2 cellular contexts compared by ENCODE assay signal in genomic region chr11:44766972-44767278, GRCh38.
A peak's percentile ranks its signal among the peaks of the same experiment; 100 is the strongest.
TF ChIP-seq lines count a peak whose summit lies in the region.

No MANE protein-coding gene starts in this region.

TF ChIP-seq in GM23338, 12 proteins besides CTCF, POLR2A, EP300 and RAD21:
- TF ChIP-seq ZNF331 (CRISPR knock-in tag; IDR thresholded peaks at IDR 0.05; ENCODE audit: low read depth) (no peak), NANOG (IDR thresholded peaks at IDR 0.05; ENCODE audit: borderline replicate concordance) (no peak), STAT1 (IDR thresholded peaks at IDR 0.05; ENCODE audit: unreplicated experiment) (no peak), POLR2AphosphoS5 (IDR thresholded peaks at IDR 0.05; ENCODE audit: low read depth) (no peak), EZH2phosphoT487 (IDR thresholded peaks at IDR 0.05; ENCODE audit: unreplicated experiment) (no peak), ZNF114 (CRISPR knock-in tag; IDR thresholded peaks at IDR 0.05) (no peak), CREB1 (CRISPR knock-in tag; IDR thresholded peaks at IDR 0.05; ENCODE audit: low read depth) (no peak), JUNB (IDR thresholded peaks at IDR 0.05; ENCODE audit: unreplicated experiment) (no peak), EZH2 (IDR thresholded peaks at IDR 0.05; ENCODE audit: low read depth, unreplicated experiment) (no peak)
- TF ChIP-seq, protein P1, sequence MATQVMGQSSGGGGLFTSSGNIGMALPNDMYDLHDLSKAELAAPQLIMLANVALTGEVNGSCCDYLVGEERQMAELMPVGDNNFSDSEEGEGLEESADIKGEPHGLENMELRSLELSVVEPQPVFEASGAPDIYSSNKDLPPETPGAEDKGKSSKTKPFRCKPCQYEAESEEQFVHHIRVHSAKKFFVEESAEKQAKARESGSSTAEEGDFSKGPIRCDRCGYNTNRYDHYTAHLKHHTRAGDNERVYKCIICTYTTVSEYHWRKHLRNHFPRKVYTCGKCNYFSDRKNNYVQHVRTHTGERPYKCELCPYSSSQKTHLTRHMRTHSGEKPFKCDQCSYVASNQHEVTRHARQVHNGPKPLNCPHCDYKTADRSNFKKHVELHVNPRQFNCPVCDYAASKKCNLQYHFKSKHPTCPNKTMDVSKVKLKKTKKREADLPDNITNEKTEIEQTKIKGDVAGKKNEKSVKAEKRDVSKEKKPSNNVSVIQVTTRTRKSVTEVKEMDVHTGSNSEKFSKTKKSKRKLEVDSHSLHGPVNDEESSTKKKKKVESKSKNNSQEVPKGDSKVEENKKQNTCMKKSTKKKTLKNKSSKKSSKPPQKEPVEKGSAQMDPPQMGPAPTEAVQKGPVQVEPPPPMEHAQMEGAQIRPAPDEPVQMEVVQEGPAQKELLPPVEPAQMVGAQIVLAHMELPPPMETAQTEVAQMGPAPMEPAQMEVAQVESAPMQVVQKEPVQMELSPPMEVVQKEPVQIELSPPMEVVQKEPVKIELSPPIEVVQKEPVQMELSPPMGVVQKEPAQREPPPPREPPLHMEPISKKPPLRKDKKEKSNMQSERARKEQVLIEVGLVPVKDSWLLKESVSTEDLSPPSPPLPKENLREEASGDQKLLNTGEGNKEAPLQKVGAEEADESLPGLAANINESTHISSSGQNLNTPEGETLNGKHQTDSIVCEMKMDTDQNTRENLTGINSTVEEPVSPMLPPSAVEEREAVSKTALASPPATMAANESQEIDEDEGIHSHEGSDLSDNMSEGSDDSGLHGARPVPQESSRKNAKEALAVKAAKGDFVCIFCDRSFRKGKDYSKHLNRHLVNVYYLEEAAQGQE (IDR thresholded peaks at IDR 0.05; ENCODE audit: unreplicated experiment), result no peak
- TF ChIP-seq, protein P2, sequence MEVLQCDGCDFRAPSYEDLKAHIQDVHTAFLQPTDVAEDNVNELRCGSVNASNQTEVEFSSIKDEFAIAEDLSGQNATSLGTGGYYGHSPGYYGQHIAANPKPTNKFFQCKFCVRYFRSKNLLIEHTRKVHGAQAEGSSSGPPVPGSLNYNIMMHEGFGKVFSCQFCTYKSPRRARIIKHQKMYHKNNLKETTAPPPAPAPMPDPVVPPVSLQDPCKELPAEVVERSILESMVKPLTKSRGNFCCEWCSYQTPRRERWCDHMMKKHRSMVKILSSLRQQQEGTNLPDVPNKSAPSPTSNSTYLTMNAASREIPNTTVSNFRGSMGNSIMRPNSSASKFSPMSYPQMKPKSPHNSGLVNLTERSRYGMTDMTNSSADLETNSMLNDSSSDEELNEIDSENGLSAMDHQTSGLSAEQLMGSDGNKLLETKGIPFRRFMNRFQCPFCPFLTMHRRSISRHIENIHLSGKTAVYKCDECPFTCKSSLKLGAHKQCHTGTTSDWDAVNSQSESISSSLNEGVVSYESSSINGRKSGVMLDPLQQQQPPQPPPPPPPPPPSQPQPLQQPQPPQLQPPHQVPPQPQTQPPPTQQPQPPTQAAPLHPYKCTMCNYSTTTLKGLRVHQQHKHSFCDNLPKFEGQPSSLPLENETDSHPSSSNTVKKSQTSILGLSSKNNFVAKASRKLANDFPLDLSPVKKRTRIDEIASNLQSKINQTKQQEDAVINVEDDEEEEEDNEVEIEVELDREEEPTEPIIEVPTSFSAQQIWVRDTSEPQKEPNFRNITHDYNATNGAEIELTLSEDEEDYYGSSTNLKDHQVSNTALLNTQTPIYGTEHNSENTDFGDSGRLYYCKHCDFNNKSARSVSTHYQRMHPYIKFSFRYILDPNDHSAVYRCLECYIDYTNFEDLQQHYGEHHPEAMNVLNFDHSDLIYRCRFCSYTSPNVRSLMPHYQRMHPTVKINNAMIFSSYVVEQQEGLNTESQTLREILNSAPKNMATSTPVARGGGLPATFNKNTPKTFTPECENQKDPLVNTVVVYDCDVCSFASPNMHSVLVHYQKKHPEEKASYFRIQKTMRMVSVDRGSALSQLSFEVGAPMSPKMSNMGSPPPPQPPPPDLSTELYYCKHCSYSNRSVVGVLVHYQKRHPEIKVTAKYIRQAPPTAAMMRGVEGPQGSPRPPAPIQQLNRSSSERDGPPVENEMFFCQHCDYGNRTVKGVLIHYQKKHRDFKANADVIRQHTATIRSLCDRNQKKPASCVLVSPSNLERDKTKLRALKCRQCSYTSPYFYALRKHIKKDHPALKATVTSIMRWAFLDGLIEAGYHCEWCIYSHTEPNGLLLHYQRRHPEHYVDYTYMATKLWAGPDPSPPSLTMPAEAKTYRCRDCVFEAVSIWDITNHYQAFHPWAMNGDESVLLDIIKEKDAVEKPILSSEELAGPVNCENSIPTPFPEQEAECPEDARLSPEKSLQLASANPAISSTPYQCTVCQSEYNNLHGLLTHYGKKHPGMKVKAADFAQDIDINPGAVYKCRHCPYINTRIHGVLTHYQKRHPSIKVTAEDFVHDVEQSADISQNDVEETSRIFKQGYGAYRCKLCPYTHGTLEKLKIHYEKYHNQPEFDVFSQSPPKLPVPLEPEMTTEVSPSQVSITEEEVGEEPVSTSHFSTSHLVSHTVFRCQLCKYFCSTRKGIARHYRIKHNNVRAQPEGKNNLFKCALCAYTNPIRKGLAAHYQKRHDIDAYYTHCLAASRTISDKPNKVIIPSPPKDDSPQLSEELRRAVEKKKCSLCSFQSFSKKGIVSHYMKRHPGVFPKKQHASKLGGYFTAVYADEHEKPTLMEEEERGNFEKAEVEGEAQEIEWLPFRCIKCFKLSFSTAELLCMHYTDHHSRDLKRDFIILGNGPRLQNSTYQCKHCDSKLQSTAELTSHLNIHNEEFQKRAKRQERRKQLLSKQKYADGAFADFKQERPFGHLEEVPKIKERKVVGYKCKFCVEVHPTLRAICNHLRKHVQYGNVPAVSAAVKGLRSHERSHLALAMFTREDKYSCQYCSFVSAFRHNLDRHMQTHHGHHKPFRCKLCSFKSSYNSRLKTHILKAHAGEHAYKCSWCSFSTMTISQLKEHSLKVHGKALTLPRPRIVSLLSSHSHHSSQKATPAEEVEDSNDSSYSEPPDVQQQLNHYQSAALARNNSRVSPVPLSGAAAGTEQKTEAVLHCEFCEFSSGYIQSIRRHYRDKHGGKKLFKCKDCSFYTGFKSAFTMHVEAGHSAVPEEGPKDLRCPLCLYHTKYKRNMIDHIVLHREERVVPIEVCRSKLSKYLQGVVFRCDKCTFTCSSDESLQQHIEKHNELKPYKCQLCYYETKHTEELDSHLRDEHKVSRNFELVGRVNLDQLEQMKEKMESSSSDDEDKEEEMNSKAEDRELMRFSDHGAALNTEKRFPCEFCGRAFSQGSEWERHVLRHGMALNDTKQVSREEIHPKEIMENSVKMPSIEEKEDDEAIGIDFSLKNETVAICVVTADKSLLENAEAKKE (CRISPR knock-in tag; IDR thresholded peaks at IDR 0.05), result no peak

TF ChIP-seq in K562, 482 proteins besides CTCF, POLR2A, EP300 and RAD21:
- TF ChIP-seq CBX1 (IDR thresholded peaks at IDR 0.05; ENCODE audit: low read depth) (0 out of 2 replicates have a peak, but pooled peaks have one; percentile 6), YY1 (IDR thresholded peaks at IDR 0.05; ENCODE audit: borderline replicate concordance in 1 of 3, control insufficient read depth in 1 of 3, extremely low read depth in 1 of 3, insufficient read depth in 3 of 3, insufficient read length in 1 of 3, insufficient replicate concordance in 2 of 3, low read depth in 1 of 3, low read length in 2 of 3) (no peak)
- TF ChIP-seq, protein P1 (CRISPR knock-in tag; IDR thresholded peaks at IDR 0.05; ENCODE audit: low read depth), result no peak
